Comparison of ENCODE assay signal across 29 cellular contexts in the genomic region with DNA sequence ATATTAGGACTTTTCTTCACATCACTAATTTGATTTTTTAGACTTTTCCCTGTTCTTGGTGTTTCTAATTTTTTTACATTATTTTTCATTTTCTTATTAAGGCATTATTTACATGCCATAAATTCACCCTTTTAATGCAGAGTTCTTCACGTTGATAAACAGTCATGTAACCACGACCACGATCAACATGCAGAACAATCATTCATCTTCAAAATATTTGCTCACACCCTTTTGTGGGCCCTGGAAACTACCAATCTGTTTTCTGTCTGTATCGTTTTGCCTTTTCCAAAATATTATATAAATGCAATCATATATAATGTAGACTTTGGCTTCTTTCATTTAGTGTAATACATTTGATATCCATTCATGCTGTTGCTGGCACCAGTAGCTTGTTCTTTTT.
"Had no signal": no experiment of that assay in that cellular context is flagged by ENCODE, and none has a peak within 500 bp of the region (broad histone marks: within the 10 kb centered on the region; RNA-seq: fewer than 3 reads in every experiment).

No MANE protein-coding gene starts in this region.

- ATAC-seq: activated naive CD4-positive, alpha-beta T cell treated with anti-CD3 and anti-CD28 coated beads, Interleukin-2, amount 50 U/mL, for 72 hours; activated T-cell treated with anti-CD3 and anti-CD28 coated beads, Interleukin-2, amount 50 U/mL, for 72 hours; effector memory CD8-positive, alpha-beta T cell; gastroesophageal sphincter; heart right ventricle; T-helper 17 cell; WTC11 had no signal

- H3K9me3 ChIP-seq: ascending aorta, esophagus muscularis mucosa, gastroesophageal sphincter, heart right ventricle had no signal

- H3K27ac ChIP-seq: ascending aorta, gastroesophageal sphincter, heart right ventricle, VCaP had no signal

- H3K4me1 ChIP-seq: ascending aorta, heart right ventricle had no signal

- DNase-seq: activated CD4-positive, alpha-beta memory T cell treated with anti-CD3 and anti-CD28 coated beads, Interleukin-2, amount 10 ng/mL, durations not matched to agents 7 days and 5 days; activated CD4-positive, alpha-beta T cell treated with anti-CD3 and anti-CD28 coated beads for 1 hour; activated CD4-positive, alpha-beta T cell treated with anti-CD3 and anti-CD28 coated beads for 4 hours; activated CD4-positive, alpha-beta T cell treated with anti-CD3 and anti-CD28 coated beads, Interleukin-2, amount 10 ng/mL, durations not matched to agents 7 days and 5 days; activated CD4-positive, alpha-beta T cell treated with anti-CD3 and anti-CD28 coated beads, Interleukin-2, amount 50 U/mL, for 4 hours; activated CD8-positive, alpha-beta memory T cell treated with anti-CD3 and anti-CD28 coated beads, Interleukin-2, amount 50 U/mL, for 48 hours; activated gamma-delta T cell; activated naive CD4-positive, alpha-beta T cell; activated naive CD4-positive, alpha-beta T cell treated with anti-CD3 and anti-CD28 coated beads, Interleukin-2, amount 10 ng/mL, durations not matched to agents 7 days and 5 days; activated naive CD8-positive, alpha-beta T cell treated with anti-CD3 and anti-CD28 coated beads, Interleukin-2, amount 10 ng/mL, durations not matched to agents 7 days and 5 days; activated T-cell treated with anti-CD3 and anti-CD28 coated beads for 4 hours; activated T-cell treated with anti-CD3 and anti-CD28 coated beads, Interleukin-2, amount 50 U/mL, for 24 hours; activated T-cell treated with anti-CD3 and anti-CD28 coated beads, Interleukin-2, amount 50 U/mL, for 72 hours; caudate nucleus; cortex of kidney; dermis blood vessel endothelial cell; effector CD4-positive, alpha-beta T cell; effector memory CD8-positive, alpha-beta T cell; erythroblast; foreskin melanocyte; heart right ventricle; T-helper 1 cell; T-helper 17 cell had no signal

- H3K36me3 ChIP-seq: ascending aorta, esophagus muscularis mucosa, gastroesophageal sphincter, heart right ventricle had no signal

- H3K4me3 ChIP-seq: ascending aorta, esophagus muscularis mucosa, gastroesophageal sphincter, heart right ventricle had no signal

- H3K27me3 ChIP-seq: ascending aorta, esophagus muscularis mucosa, gastroesophageal sphincter had no signal
